In the genomic region with DNA sequence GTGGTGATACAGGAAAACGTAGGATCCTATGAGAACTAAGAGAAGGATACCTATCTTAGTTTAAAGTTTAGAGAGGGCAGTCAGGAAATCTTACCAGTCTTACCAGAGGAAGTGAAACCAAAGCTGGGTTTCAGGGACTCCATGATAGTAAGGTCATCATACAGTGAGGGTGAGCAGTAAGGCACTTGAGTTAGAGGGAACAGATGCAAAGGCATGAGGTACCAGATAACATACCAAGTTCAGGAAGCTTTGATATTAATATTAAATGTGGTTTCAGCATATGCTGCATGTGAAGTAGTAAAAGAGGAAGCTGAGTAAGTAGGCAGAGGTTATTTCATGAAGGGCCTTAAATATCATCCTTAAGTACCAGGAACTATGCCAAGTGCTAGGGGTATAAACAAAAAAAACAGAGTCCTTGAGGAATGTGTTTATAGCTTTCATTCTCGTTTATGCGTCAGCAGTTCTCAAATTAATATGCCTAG, we compare ENCODE assay signal across 9 cellular contexts. TPM values are rescaled to one million over a fixed set of nuclear protein-coding genes. Genes with fewer than 3 reads are reported as not detected.
DNase-seq lines count a peak whose midpoint lies in the region; ATAC-seq and TF ChIP-seq lines count a peak whose summit lies in the region.
"Had no signal": no experiment of that assay in that cellular context is flagged by ENCODE, and none has a peak within 500 bp of the region (broad histone marks: within the 10 kb centered on the region; RNA-seq: fewer than 3 reads in every experiment).

No MANE protein-coding gene starts in this region.

- H3K18ac ChIP-seq in trophoblast cell (ENCODE audit: low read length), result no peak overlapping the region

- H3K27me3 ChIP-seq in GM06990 (replicated peaks; ENCODE audit: control insufficient read depth, insufficient read depth, low read length) (no peaks in the 10 kb centered on the region), trophoblast cell (ENCODE audit: insufficient read depth, low read length) (no peaks in the 10 kb centered on the region), ascending aorta (no peaks in the 10 kb centered on the region)

- no peak overlapping the region for H2BK120ac ChIP-seq in trophoblast cell (ENCODE audit: insufficient read depth, low read length, poor library complexity)

- H2AFZ ChIP-seq in trophoblast cell (ENCODE audit: insufficient read depth, low read length, poor library complexity), result no peak overlapping the region

- H3K4me3 ChIP-seq in GM06990 (replicated peaks; ENCODE audit: low read depth, low read length) (no peak overlapping the region), trophoblast cell (ENCODE audit: low read depth, low read length) (no peak overlapping the region), ascending aorta (no peak overlapping the region)

- no peaks in the 10 kb centered on the region for H3K9me3 ChIP-seq in trophoblast cell (ENCODE audit: insufficient read depth, low read depth, low read length)
- no peaks in the 10 kb centered on the region for H3K9me3 ChIP-seq in ascending aorta

- H3K79me1 ChIP-seq in trophoblast cell (ENCODE audit: low read length), result no peaks in the 10 kb centered on the region

- no peaks in the 10 kb centered on the region for H3K4me1 ChIP-seq in trophoblast cell (ENCODE audit: control insufficient read depth in 1 of 2, insufficient read depth in 2 of 2, low read length in 2 of 2)
- H3K4me1 ChIP-seq in ascending aorta, result no peaks in the 10 kb centered on the region

- H3K9ac ChIP-seq in trophoblast cell (ENCODE audit: low read length), result no peak overlapping the region

- H3K36me3 Mint-ChIP-seq in activated naive CD8-positive, alpha-beta T cell treated with anti-CD3 and anti-CD28 coated beads, Interleukin-2, amount 50 U/mL, for 24 hours (ENCODE audit: low read depth), result peaks cover 10% of the 10 kb centered on the region
- H3K36me3 Mint-ChIP-seq in osteocyte (ENCODE audit: unreplicated experiment), result peaks cover 3% of the 10 kb centered on the region

- H3K27ac Mint-ChIP-seq in activated naive CD8-positive, alpha-beta T cell treated with anti-CD3 and anti-CD28 coated beads, Interleukin-2, amount 50 U/mL, for 24 hours, result peak overlapping the region; percentile 37
- H3K27ac Mint-ChIP-seq in osteocyte (ENCODE audit: unreplicated experiment), result no peak overlapping the region
- H3K27ac Mint-ChIP-seq: brain had no signal

- H2BK12ac ChIP-seq in trophoblast cell (ENCODE audit: low read length), result no peak overlapping the region

- ATAC-seq in GM21367 (IDR thresholded peaks at IDR 0.05; ENCODE audit: unreplicated experiment) (peak; percentile 99), HG03457 (IDR thresholded peaks at IDR 0.05; ENCODE audit: unreplicated experiment) (peak; percentile 99)
- ATAC-seq in activated naive CD8-positive, alpha-beta T cell treated with anti-CD3 and anti-CD28 coated beads, Interleukin-2, amount 50 U/mL, for 24 hours, result peak; percentile 89

- H3K27ac ChIP-seq in trophoblast cell (ENCODE audit: low read depth, low read length) (no peak overlapping the region), ascending aorta (no peak overlapping the region)

- peak; percentile 60 for DNase-seq in GM06990 (ENCODE audit: extremely low read depth, insufficient read length)
- no peak for DNase-seq in activated naive CD8-positive, alpha-beta T cell treated with anti-CD3 and anti-CD28 coated beads, Interleukin-2, amount 50 U/mL, for 24 hours
- no peak for DNase-seq in trophoblast cell
- DNase-seq in ascending aorta (ENCODE audit: low spot score in 2 of 2), result no peak
- DNase-seq in dedifferentiated amniotic fluid mesenchymal stem cell (ENCODE audit: extremely low spot score), result no peak
- DNase-seq in osteocyte (ENCODE audit: extremely low spot score, unreplicated experiment), result no peak

- no peak overlapping the region for H2AK5ac ChIP-seq in trophoblast cell (ENCODE audit: low read length)

- H3K4me3 Mint-ChIP-seq in activated naive CD8-positive, alpha-beta T cell treated with anti-CD3 and anti-CD28 coated beads, Interleukin-2, amount 50 U/mL, for 24 hours, result peak overlapping the region; percentile 5
- H3K4me3 Mint-ChIP-seq in osteocyte (ENCODE audit: unreplicated experiment), result no peak overlapping the region

- H3K4me2 ChIP-seq in trophoblast cell (ENCODE audit: low read length), result no peak overlapping the region

- no peaks in the 10 kb centered on the region for H3K9me3 Mint-ChIP-seq in activated naive CD8-positive, alpha-beta T cell treated with anti-CD3 and anti-CD28 coated beads, Interleukin-2, amount 50 U/mL, for 24 hours
- H3K9me3 Mint-ChIP-seq in osteocyte (ENCODE audit: unreplicated experiment), result no peaks in the 10 kb centered on the region
- H3K9me3 Mint-ChIP-seq: brain had no signal

- no peak overlapping the region for H4K8ac ChIP-seq in trophoblast cell (ENCODE audit: low read depth, low read length)

- peaks cover 22% of the 10 kb centered on the region for H3K4me1 Mint-ChIP-seq in activated naive CD8-positive, alpha-beta T cell treated with anti-CD3 and anti-CD28 coated beads, Interleukin-2, amount 50 U/mL, for 24 hours
- H3K4me1 Mint-ChIP-seq in osteocyte (ENCODE audit: unreplicated experiment), result no peaks in the 10 kb centered on the region
- H3K4me1 Mint-ChIP-seq: brain had no signal

- H3K36me3 ChIP-seq in GM06990 (ENCODE audit: control insufficient read depth, insufficient read depth, low read length), result no peaks in the 10 kb centered on the region
- H3K36me3 ChIP-seq in trophoblast cell (ENCODE audit: control insufficient read depth in 1 of 2, insufficient read depth in 2 of 2, low read length in 2 of 2), result no peaks in the 10 kb centered on the region
- peaks cover 0 to 5% of the 10 kb centered on the region in 2 donors for H3K36me3 ChIP-seq in ascending aorta

- intact Hi-C loops in ascending aorta (cut with DNase I), result no loop called here

- TF ChIP-seq CTCF in GM06990 (IDR thresholded peaks at IDR 0.05; ENCODE audit: insufficient read depth, low read length, poor library complexity, severe bottlenecking), result no peak
- TF ChIP-seq CTCF in ascending aorta (IDR thresholded peaks at IDR 0.05), result no peak
- no peak for TF ChIP-seq CTCF in osteocyte (IDR thresholded peaks at IDR 0.05)

- no peak overlapping the region for H4K91ac ChIP-seq in trophoblast cell (ENCODE audit: low read depth, low read length)

- H3K23ac ChIP-seq in trophoblast cell (ENCODE audit: low read length), result no peak overlapping the region

- H4K12ac ChIP-seq in trophoblast cell (ENCODE audit: low read depth, low read length), result no peak overlapping the region

- no peaks in the 10 kb centered on the region for H3K27me3 Mint-ChIP-seq in activated naive CD8-positive, alpha-beta T cell treated with anti-CD3 and anti-CD28 coated beads, Interleukin-2, amount 50 U/mL, for 24 hours
- no peaks in the 10 kb centered on the region for H3K27me3 Mint-ChIP-seq in osteocyte (ENCODE audit: unreplicated experiment)
- H3K27me3 Mint-ChIP-seq: brain had no signal

- H2BK5ac ChIP-seq in trophoblast cell (ENCODE audit: low read depth, low read length, poor library complexity), result no peak overlapping the region

- no CpG with 5 or more reads among the region's 3 CpGs for WGBS in trophoblast cell (ENCODE audit: extremely low coverage, insufficient coverage, insufficient read length)

- no peak overlapping the region for H3K4ac ChIP-seq in trophoblast cell (ENCODE audit: low read depth, low read length)

- no peak overlapping the region for H3K14ac ChIP-seq in trophoblast cell (ENCODE audit: low read length)

- H3K79me2 ChIP-seq in trophoblast cell (ENCODE audit: control insufficient read depth, insufficient read depth, low read length, poor library complexity), result no peaks in the 10 kb centered on the region

RNA-seq across cellular contexts. Expression of gene ATG4C, which starts 16.9 kb away (rescaled TPM):
- polyA plus RNA-seq in trophoblast cell (2013), result 3.7 and 4.2 TPM in 2 replicates
- total RNA-seq in ascending aorta, result 9.7 TPM
- total RNA-seq in osteocyte, result 6.6 and 10.5 TPM in 2 replicates
